Comparison of ENCODE assay signal across 15 cellular contexts in the genomic region with DNA sequence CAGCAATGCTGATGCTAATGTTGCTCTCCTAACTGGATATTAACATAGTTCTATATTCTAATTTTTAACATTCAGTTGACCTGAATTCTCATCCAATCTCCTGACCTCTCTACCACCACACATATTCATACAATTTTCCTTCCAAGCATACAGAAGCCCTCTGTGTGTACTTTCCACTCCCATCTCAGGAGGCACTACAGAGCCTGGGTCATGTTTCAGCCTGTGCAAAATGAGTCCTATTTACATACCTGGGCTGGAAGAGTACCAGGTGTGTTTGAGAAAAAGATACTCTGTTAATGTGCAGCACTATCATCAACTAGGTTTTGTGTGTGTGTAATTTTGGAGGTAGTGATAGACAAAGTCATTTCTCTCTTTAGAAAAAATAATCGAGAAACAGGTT.
A peak's percentile ranks its signal among the peaks of the same experiment; 100 is the strongest.
DNase-seq lines count a peak whose midpoint lies in the region; ATAC-seq and TF ChIP-seq lines count a peak whose summit lies in the region.
"Had no signal": no experiment of that assay in that cellular context is flagged by ENCODE, and none has a peak within 500 bp of the region (broad histone marks: within the 10 kb centered on the region; RNA-seq: fewer than 3 reads in every experiment).

No MANE protein-coding gene starts in this region.

- no peak overlapping the region for H3K4me3 ChIP-seq in LNCaP clone FGC (ENCODE audit: low read depth, low read length)
- no peak overlapping the region for H3K4me3 ChIP-seq in epithelial cell of esophagus (ENCODE audit: low read length)

- DNase-seq in LNCaP clone FGC (ENCODE audit: low read depth) (no peak), NCI-H2171 treated with DMSO at 0.1 percent for 48 hours (lab: John Stamatoyannopoulos, UW) (peak; percentile 68), epithelial cell of esophagus (ENCODE audit: low read depth) (peak; percentile 31), OCI-M2 (lab: John Stamatoyannopoulos, UW; ENCODE audit: unreplicated experiment) (no peak), NCI-H524 (lab: John Stamatoyannopoulos, UW) (no peak), activated T-cell treated with anti-CD3 and anti-CD28 coated beads for 4 hours (no peak)
- no peak for DNase-seq in activated naive CD4-positive, alpha-beta T cell treated with anti-CD3 and anti-CD28 coated beads, Interleukin-2, amount 50 U/mL, for 72 hours (ENCODE audit: low spot score in 2 of 2)
- DNase-seq: activated CD4-positive, alpha-beta T cell treated with anti-CD3 and anti-CD28 coated beads, Interleukin-2, amount 50 U/mL, for 1 hour; activated naive CD4-positive, alpha-beta T cell treated with anti-CD3 and anti-CD28 coated beads, Interleukin-2, amount 50 U/mL, for 16 hours; Caco-2; right cardiac atrium; SW 1271 had no signal

- no peak overlapping the region for H3K27ac ChIP-seq in 22Rv1
- H3K27ac ChIP-seq: HL-60, neutrophil had no signal

- H3K27ac Mint-ChIP-seq in activated naive CD4-positive, alpha-beta T cell treated with anti-CD3 and anti-CD28 coated beads, Interleukin-2, amount 50 U/mL, for 72 hours = no peak overlapping the region

- TF ChIP-seq CTCF in 22Rv1 (IDR thresholded peaks at IDR 0.05) (peak; percentile 48), LNCaP clone FGC (IDR thresholded peaks at IDR 0.05; ENCODE audit: control insufficient read depth, extremely low read depth, insufficient read depth) (0 out of 2 replicates have a peak, but pooled peaks have one; percentile 3), epithelial cell of esophagus (IDR thresholded peaks at IDR 0.05; ENCODE audit: insufficient read depth, low read depth, low read length, missing control alignments) (peak; percentile 39)

- ATAC-seq in activated naive CD4-positive, alpha-beta T cell treated with anti-CD3 and anti-CD28 coated beads, Interleukin-2, amount 50 U/mL, for 72 hours = no peak
- ATAC-seq: right cardiac atrium had no signal

- H3K36me3 Mint-ChIP-seq in activated naive CD4-positive, alpha-beta T cell treated with anti-CD3 and anti-CD28 coated beads, Interleukin-2, amount 50 U/mL, for 72 hours = no peaks in the 10 kb centered on the region

- H3K9me3 Mint-ChIP-seq in activated naive CD4-positive, alpha-beta T cell treated with anti-CD3 and anti-CD28 coated beads, Interleukin-2, amount 50 U/mL, for 72 hours = no peaks in the 10 kb centered on the region

Comparison
In these comparisons a context has a peak if more than half of its experiments do, and no peak if none do; other contexts are left out.
1. DNase-seq: peak in NCI-H2171 treated with DMSO at 0.1 percent for 48 hours (single experiment) and epithelial cell of esophagus (single experiment); none in LNCaP clone FGC (single experiment), activated naive CD4-positive, alpha-beta T cell treated with anti-CD3 and anti-CD28 coated beads, Interleukin-2, amount 50 U/mL, for 72 hours (0 of 2), OCI-M2 (single experiment), NCI-H524 (0 of 2) and activated T-cell treated with anti-CD3 and anti-CD28 coated beads for 4 hours (single experiment).
2. Peak in every context shown above with its lines, with median percentiles within 50 percentile points of each other: CTCF ChIP-seq.